ENCODE assay signal across 17 cellular contexts in the genomic region with DNA sequence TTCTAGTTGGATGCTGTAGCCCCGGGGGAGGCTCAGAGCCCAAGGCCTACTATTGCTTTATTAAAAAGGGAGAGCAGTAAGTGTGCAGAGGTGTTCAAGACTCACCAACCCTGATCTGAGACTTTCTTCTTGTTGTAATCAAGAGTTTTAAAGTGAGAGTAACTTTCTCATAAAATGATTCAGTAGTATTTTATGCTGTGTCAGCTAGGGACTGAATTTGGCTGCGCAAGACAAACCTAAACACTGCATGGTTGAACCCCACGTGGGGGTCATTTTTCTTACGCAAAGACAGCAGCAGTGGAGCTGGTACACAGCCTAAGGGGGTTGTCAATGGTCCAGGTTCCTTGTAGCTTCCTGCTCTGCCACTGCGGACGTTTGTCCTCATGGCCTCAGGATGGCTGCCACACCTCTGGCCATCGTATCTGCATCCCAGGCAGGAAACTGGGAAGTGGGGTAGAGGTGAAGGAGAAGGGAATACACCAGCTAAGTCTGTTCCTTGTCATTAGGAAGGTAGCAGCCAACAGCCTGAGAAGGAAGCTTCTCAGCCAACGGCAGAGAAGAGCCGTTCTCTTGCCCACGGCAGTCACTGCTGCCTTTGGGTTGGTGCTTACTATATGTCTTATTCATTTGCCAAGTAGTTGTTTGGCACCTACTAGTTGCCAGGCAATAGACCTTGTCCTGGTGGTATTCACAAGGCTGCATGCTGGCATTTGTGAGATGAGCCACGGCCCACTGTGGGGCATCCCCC. TPM values are rescaled to one million over a fixed set of nuclear protein-coding genes. Genes with fewer than 3 reads are reported as not detected.
DNase-seq lines count a peak whose midpoint lies in the region; ATAC-seq, FAIRE-seq and TF ChIP-seq lines count a peak whose summit lies in the region.
"Had no signal": no experiment of that assay in that cellular context is flagged by ENCODE, and none has a peak within 500 bp of the region (broad histone marks: within the 10 kb centered on the region; RNA-seq: fewer than 3 reads in every experiment).

No MANE protein-coding gene starts in this region.

- dilution Hi-C loops in IMR-90 (cut with HindIII; ENCODE audit: low sequenced_read_pairs, unreplicated experiment): no loop called here

- H3K27me3 ChIP-seq in IMR-90 (ENCODE audit: control insufficient read depth, insufficient read depth, low read length) (peaks cover 3% of the 10 kb centered on the region; the same call in 1 of the 2 replicates), K562 (ENCODE audit: control insufficient read depth in 2 of 2, insufficient read depth in 2 of 2, low read length in 2 of 2) (peaks cover 9 to 46% of the 10 kb centered on the region in 2 experiments; a peak in 4 of 5 replicates), right atrium auricular region (no peaks in the 10 kb centered on the region), neuronal stem cell (ENCODE audit: control insufficient read depth in 3 of 3, insufficient read depth in 3 of 3, low read depth in 1 of 3, low read length in 3 of 3) (no peaks in the 10 kb centered on the region)
- H3K27me3 ChIP-seq: BLaER1, Peyer's patch, SJSA1 had no signal

- 100% methylated on average over 3 of the region's 11 CpGs; no CpG with 5 or more reads in 1 of the 2 experiments for WGBS in IMR-90 (ENCODE audit: extremely low coverage in 2 of 2, insufficient read length in 1 of 2), 2 experiments
- 20% methylated on average over 11 of the region's 11 CpGs for WGBS in K562 (ENCODE audit: insufficient coverage, low coverage, missing lambda C conversion rate)
- WGBS in neuronal stem cell (ENCODE audit: extremely low coverage in 2 of 2, insufficient read length in 2 of 2, insufficient replicate concordance in 1 of 2), 2 donors: no CpG with 5 or more reads among the region's 11 CpGs

- H3K56ac ChIP-seq in IMR-90 (ENCODE audit: extremely low read depth, insufficient read depth, low read length): no peak overlapping the region

- H3K9me1 ChIP-seq in IMR-90 (ENCODE audit: insufficient read depth, low read length) (no peaks in the 10 kb centered on the region), K562 (ENCODE audit: control insufficient read depth, insufficient read depth, low read length) (no peaks in the 10 kb centered on the region)

- H2BK20ac ChIP-seq in IMR-90 (ENCODE audit: low read depth, low read length): no peak overlapping the region

- no peak overlapping the region for H4K5ac ChIP-seq in IMR-90 (ENCODE audit: low read depth, low read length)

- no peak overlapping the region for H4K8ac ChIP-seq in IMR-90 (ENCODE audit: low read depth in 2 of 2, low read length in 2 of 2)
- no peak overlapping the region for H4K8ac ChIP-seq in neuronal stem cell (ENCODE audit: low read depth, low read length)

- no peak overlapping the region for H2AFZ ChIP-seq in IMR-90 (replicated peaks; ENCODE audit: low read length, poor library complexity)
- no peak overlapping the region for H2AFZ ChIP-seq in K562 (ENCODE audit: low read depth, low read length)
- H2AFZ ChIP-seq in neuronal stem cell (ENCODE audit: low read length): no peak overlapping the region

- H3K4me1 ChIP-seq in IMR-90 (ENCODE audit: control insufficient read depth, insufficient read depth, low read length) (peaks cover 4% of the 10 kb centered on the region; the same call in 1 of the 2 replicates), K562 (replicated peaks in 1 of 2; ENCODE audit: control insufficient read depth in 2 of 2, insufficient read depth in 2 of 2, low read length in 2 of 2) (peaks cover 4 to 29% of the 10 kb centered on the region in 2 experiments; a peak in 2 of 5 replicates), right atrium auricular region (peaks cover 0 to 48% of the 10 kb centered on the region in 2 donors), neuronal stem cell (ENCODE audit: control insufficient read depth in 2 of 2, insufficient read depth in 1 of 2, low read depth in 1 of 2, low read length in 2 of 2) (peaks cover 14 to 15% of the 10 kb centered on the region in 2 donors)
- H3K4me1 ChIP-seq: Peyer's patch, SJSA1 had no signal

- POLR2A ChIA-PET in IMR-90 (lab: Charles Lee; ENCODE audit: unreplicated experiment) (no interaction called here), K562 (lab: Yijun Ruan, JAX) (interaction anchor here (0.6 to 1.1 kb wide), 3 partner anchors 9 to 111 kb away, joined by 3 read pairs; no protein-coding TSS in a partner anchor)

- H4K91ac ChIP-seq in IMR-90 (ENCODE audit: insufficient read depth, low read depth, low read length) (no peak overlapping the region), neuronal stem cell (ENCODE audit: low read depth, low read length, poor library complexity) (no peak overlapping the region)

- intact Hi-C loops in IMR-90 (cut with micrococcal nuclease): no loop called here
- intact Hi-C loops in K562 (cut with micrococcal nuclease): no loop called here

- peaks cover 5% of the 10 kb centered on the region for H3K9me3 ChIP-seq in IMR-90 (ENCODE audit: control insufficient read depth, insufficient read depth, low read length)
- H3K9me3 ChIP-seq in K562 (replicated peaks; ENCODE audit: control insufficient read depth, insufficient read depth, low read depth, low read length): peaks cover under 1% of the 10 kb centered on the region
- peaks cover 0 to 2% of the 10 kb centered on the region in 2 donors for H3K9me3 ChIP-seq in right atrium auricular region
- H3K9me3 ChIP-seq in neuronal stem cell (replicated peaks in 1 of 2; ENCODE audit: control insufficient read depth in 2 of 2, insufficient read depth in 1 of 2, low read depth in 1 of 2, low read length in 2 of 2): peaks cover 3 to 4% of the 10 kb centered on the region in 2 donors

- H2AK5ac ChIP-seq in IMR-90 (ENCODE audit: low read depth, low read length) (no peak overlapping the region), neuronal stem cell (ENCODE audit: low read depth, low read length) (no peak overlapping the region)

- in situ Hi-C loops in IMR-90 (cut with MboI; ENCODE audit: low sequenced_read_pairs) (no loop called here), K562 (cut with MboI) (no loop called here)

- no peak overlapping the region for H2BK15ac ChIP-seq in IMR-90 (ENCODE audit: low read depth, low read length)
- no peak overlapping the region for H2BK15ac ChIP-seq in neuronal stem cell (ENCODE audit: low read length)

- BruUV-seq in IMR-90 (replicated peaks; lab: Mats Ljungman, UMichigan): no TSS peak
- BruUV-seq in K562 (replicated peaks; lab: Mats Ljungman, UMichigan): no TSS peak

- ATAC-seq in IMR-90 (ENCODE audit: low read depth) (no peak), K562 (no peak), GM21786 (IDR thresholded peaks at IDR 0.05; ENCODE audit: unreplicated experiment) (no peak)

- H3K4me3 ChIP-seq in IMR-90 (ENCODE audit: insufficient read depth, low read depth, low read length) (no peak overlapping the region), K562 (no peak overlapping the region), right atrium auricular region (no peak overlapping the region), neuronal stem cell (ENCODE audit: low read length in 2 of 2) (no peak overlapping the region)
- H3K4me3 ChIP-seq: BLaER1, Peyer's patch, SJSA1 had no signal

- no peak overlapping the region for H2BK12ac ChIP-seq in neuronal stem cell (ENCODE audit: low read length)

- TF ChIP-seq RAD21 in IMR-90 (IDR thresholded peaks at IDR 0.05; ENCODE audit: low read length) (no peak), K562 (CRISPR knock-in tag; conservative IDR thresholded peaks at IDR 0.05 in 1 of 2, IDR thresholded peaks at IDR 0.05 in 1 of 2) (no peak)

- no peak overlapping the region for H3K4ac ChIP-seq in IMR-90 (ENCODE audit: low read depth, low read length)
- H3K4ac ChIP-seq in neuronal stem cell (ENCODE audit: low read length): no peak overlapping the region

- H3K18ac ChIP-seq in IMR-90 (ENCODE audit: low read depth, low read length): no peak overlapping the region
- peak overlapping the region; percentile 60 for H3K18ac ChIP-seq in neuronal stem cell (ENCODE audit: low read length)

- no peaks in the 10 kb centered on the region for H3K79me2 ChIP-seq in K562 (ENCODE audit: control insufficient read depth, insufficient read depth, low read length)

- H3K27ac ChIP-seq in IMR-90 (ENCODE audit: insufficient read depth, low read length) (no peak overlapping the region), K562 (ENCODE audit: extremely low read depth, low read depth, low read length) (no peak overlapping the region), right atrium auricular region (peak overlapping the region; percentile 66 to 86), neuronal stem cell (replicated peaks; ENCODE audit: low read length) (no peak overlapping the region)
- H3K27ac ChIP-seq: BLaER1, HL-60, Peyer's patch, SJSA1 had no signal

- H2AK9ac ChIP-seq in IMR-90 (replicated peaks; ENCODE audit: low read depth, low read length, poor library complexity): no peak overlapping the region

- no peak overlapping the region for H3K4me2 ChIP-seq in IMR-90 (ENCODE audit: low read depth, low read length)
- H3K4me2 ChIP-seq in K562 (ENCODE audit: insufficient read depth, low read length): no peak overlapping the region
- H3K4me2 ChIP-seq in neuronal stem cell (ENCODE audit: insufficient read depth, low read length, poor library complexity, severe bottlenecking): no peak overlapping the region

- H2BK120ac ChIP-seq in IMR-90 (ENCODE audit: low read depth, low read length): no peak overlapping the region
- no peak overlapping the region for H2BK120ac ChIP-seq in neuronal stem cell (ENCODE audit: low read depth, low read length)

- TF ChIP-seq POLR2A in IMR-90 (IDR thresholded peaks at IDR 0.05; ENCODE audit: low read depth, low read length): no peak
- no peak for TF ChIP-seq POLR2A in K562 (conservative IDR thresholded peaks at IDR 0.05)

- no peaks in the 10 kb centered on the region for H3K36me3 ChIP-seq in IMR-90 (ENCODE audit: control insufficient read depth, insufficient read depth, low read length)
- H3K36me3 ChIP-seq in K562 (ENCODE audit: control insufficient read depth, insufficient read depth, low read length): no peaks in the 10 kb centered on the region
- no peaks in the 10 kb centered on the region for H3K36me3 ChIP-seq in right atrium auricular region
- peaks cover 5 to 81% of the 10 kb centered on the region in 2 donors for H3K36me3 ChIP-seq in neuronal stem cell (replicated peaks in 1 of 2; ENCODE audit: control insufficient read depth in 2 of 2, insufficient read depth in 2 of 2, low read length in 2 of 2)
- H3K36me3 ChIP-seq: Peyer's patch, SJSA1 had no signal

- no peak for TF ChIP-seq CTCF in IMR-90 (conservative IDR thresholded peaks at IDR 0.05; ENCODE audit: low read depth, low read length)
- TF ChIP-seq CTCF in K562 (IDR thresholded peaks at IDR 0.05 in 2 of 3, conservative IDR thresholded peaks at IDR 0.05 in 1 of 3; ENCODE audit: insufficient read depth in 2 of 3, low read depth in 1 of 3, low read length in 3 of 3): no peak
- no peak for TF ChIP-seq CTCF in right atrium auricular region (IDR thresholded peaks at IDR 0.05)

- FAIRE-seq in K562 (lab: Jason Lieb, UNC): no peak

- H3K9ac ChIP-seq in IMR-90 (ENCODE audit: low read depth, low read length) (no peak overlapping the region), K562 (ENCODE audit: insufficient read depth in 1 of 2, low read depth in 2 of 2, low read length in 2 of 2) (no peak overlapping the region), neuronal stem cell (ENCODE audit: low read depth, low read length, poor library complexity) (peak overlapping the region; percentile 51)
- H3K9ac ChIP-seq: BLaER1 had no signal

- H3K79me1 ChIP-seq in IMR-90 (ENCODE audit: low read depth in 1 of 2, low read length in 2 of 2) (no peaks in the 10 kb centered on the region), neuronal stem cell (ENCODE audit: low read depth, low read length) (no peaks in the 10 kb centered on the region)

- TF ChIP-seq EP300 in K562 (IDR thresholded peaks at IDR 0.05; ENCODE audit: low read length): no peak

- DNase-seq in IMR-90 (no peak), K562 (ENCODE audit: extremely low read depth in 1 of 4, low spot score in 3 of 4) (no peak), right atrium auricular region (ENCODE audit: low spot score) (no peak), neuronal stem cell (ENCODE audit: low spot score) (no peak), NCI-H2029 (lab: John Stamatoyannopoulos, UW) (no peak), glomerular visceral epithelial cell (ENCODE audit: extremely low spot score) (no peak)
- DNase-seq: ACHN; CD4-positive, alpha-beta T cell; NCI-H1105; NCI-H2081; NCI-H2171; NCI-H524 treated with DMSO at 0.1 percent for 48 hours; Peyer's patch had no signal

- H3K23ac ChIP-seq in IMR-90 (ENCODE audit: low read depth, low read length): no peak overlapping the region
- no peak overlapping the region for H3K23ac ChIP-seq in neuronal stem cell (ENCODE audit: low read depth, low read length, poor library complexity)

- no peak overlapping the region for H2BK5ac ChIP-seq in IMR-90 (ENCODE audit: low read depth, low read length, poor library complexity, severe bottlenecking)
- no peak overlapping the region for H2BK5ac ChIP-seq in neuronal stem cell (ENCODE audit: low read length)

- H3K14ac ChIP-seq in IMR-90 (replicated peaks; ENCODE audit: low read depth, low read length) (no peak overlapping the region), neuronal stem cell (ENCODE audit: low read length) (no peak overlapping the region)

- CTCF ChIA-PET in IMR-90 (lab: Yijun Ruan, JAX): no interaction called here
- CTCF ChIA-PET in K562 (lab: Yijun Ruan, JAX; ENCODE audit: low intra/inter-chr PET ratio): no interaction called here

- H4K20me1 ChIP-seq in IMR-90 (ENCODE audit: insufficient read depth, low read length): peaks cover 3% of the 10 kb centered on the region; the same call in 1 of the 2 replicates
- H4K20me1 ChIP-seq in K562 (replicated peaks; ENCODE audit: control insufficient read depth, insufficient read depth, low read length): no peaks in the 10 kb centered on the region; the same call in 1 of the 2 replicates

RNA-seq across cellular contexts. Expression of gene ELFN1, which starts 44.7 kb away (rescaled TPM):
- total RNA-seq in IMR-90 (2012; rRNA removed) (1.6 and 2.2 TPM in 2 replicates), K562 (2014; rRNA removed) (0.23 and 0.45 TPM in 2 replicates), K562 (2014; rRNA removed; fragmentation: Illumina TruSeq; extraction: Trizol) (0.04 and 0.06 TPM in 2 replicates), K562 (2015; rRNA removed; fragmentation: Illumina TruSeq; extraction: Trizol) (0.08 and 0.18 TPM in 2 replicates), K562 (2021) (0.45 and 0.64 TPM in 2 replicates), right atrium auricular region (10 to 100 TPM in 1 of 2 donors, 1 to 10 TPM in 1; 6.5 to 15.3 TPM)
- polyA plus RNA-seq in IMR-90 (2012; rRNA removed) (5.2 and 7.8 TPM in 2 replicates), K562 (2011; rRNA removed) (0.13 and 0.41 TPM in 2 replicates), K562 (2014; fragmentation: Illumina TruSeq; extraction: Trizol) (0.06 and 0.28 TPM in 2 replicates), K562 (2014; fragmentation: Nextera tagmentation; extraction: Ambion mirVana) (not detected), K562 (2014; rRNA removed) (0.11 and 0.33 TPM in 2 replicates)
- 3.9 and 10.2 TPM in 2 replicates for polyA plus RNA-seq in IMR-90 (2012; cell fraction: cytosol; rRNA removed)
- 3.8 and 9.6 TPM in 2 replicates for polyA plus RNA-seq in IMR-90 (2012; cell fraction: nucleus; rRNA removed; ENCODE audit: low replicate concordance)
- total RNA-seq in K562 (2011; cell fraction: chromatin; rRNA removed; ENCODE audit: low replicate concordance): 0.25 TPM in 1 of 2 replicates, not detected in the other
- total RNA-seq in K562 (2011; cell fraction: nucleolus; rRNA removed): 0.39 and 0.67 TPM in 2 replicates
- 0.07 and 0.31 TPM in 2 replicates for total RNA-seq in K562 (2011; cell fraction: nucleoplasm; rRNA removed)
- polyA plus RNA-seq in K562 (2011; cell fraction: cytosol; rRNA removed): 0.44 and 0.81 TPM in 2 replicates
- polyA plus RNA-seq in K562 (2011; cell fraction: nucleus; rRNA removed): 0.26 and 0.31 TPM in 2 replicates
- polyA plus RNA-seq in K562 (2012): 0.35 and 0.39 TPM in 2 replicates
- polyA minus RNA-seq in K562 (2011; rRNA and poly(A)+ RNA removed): 0.07 and 0.15 TPM in 2 replicates
- 0.38 and 1.0 TPM in 2 replicates for polyA minus RNA-seq in K562 (2011; cell fraction: cytosol; rRNA and poly(A)+ RNA removed)
- 0.13 and 0.44 TPM in 2 replicates for polyA minus RNA-seq in K562 (2011; cell fraction: nucleus; rRNA and poly(A)+ RNA removed)
- 15.6 TPM for polyA plus RNA-seq in neuronal stem cell (2013, experiment 1 of 2)
- 16.3 TPM for polyA plus RNA-seq in neuronal stem cell (2013, experiment 2 of 2)
- total RNA-seq: CD4-positive, alpha-beta T cell; SJSA1 had no signal

Comparison
In these comparisons a context has a peak if more than half of its experiments do, and no peak if none do; other contexts are left out.
1. H3K27ac ChIP-seq: peak in right atrium auricular region (2 of 2); none in IMR-90 (single experiment), K562 (single experiment) and neuronal stem cell (single experiment).